10 cellular contexts compared by ENCODE assay signal in genomic region chr16:81817789-81818304, GRCh38. TPM values are rescaled to one million over a fixed set of nuclear protein-coding genes. Genes with fewer than 3 reads are reported as not detected.
DNase-seq lines count a peak whose midpoint lies in the region; ATAC-seq and FAIRE-seq lines count a peak whose summit lies in the region.
"Had no signal": no experiment of that assay in that cellular context is flagged by ENCODE, and none has a peak within 500 bp of the region (broad histone marks: within the 10 kb centered on the region; RNA-seq: fewer than 3 reads in every experiment).

No MANE protein-coding gene starts in this region.

- no peak overlapping the region for H3K27ac ChIP-seq in right cardiac atrium (ENCODE audit: low read length)
- H3K27ac ChIP-seq in effector memory CD4-positive, alpha-beta T cell (ENCODE audit: insufficient read depth, low read length, poor library complexity, severe bottlenecking): no peak overlapping the region
- H3K27ac ChIP-seq: C4-2B had no signal

- H3K36me3 ChIP-seq in effector memory CD4-positive, alpha-beta T cell (ENCODE audit: control insufficient read depth, insufficient read depth, low read length): no peaks in the 10 kb centered on the region

- H3K4me3 ChIP-seq in right cardiac atrium (ENCODE audit: low read length): no peak overlapping the region
- H3K4me3 ChIP-seq in effector memory CD4-positive, alpha-beta T cell (ENCODE audit: insufficient read depth, low read depth, low read length, poor library complexity, severe bottlenecking): no peak overlapping the region

- intact Hi-C loops in right cardiac atrium (cut with DNase I) (no loop called here), Right ventricle myocardium inferior (cut with DNase I) (no loop called here)

- DNase-seq in right cardiac atrium (no peak), Right ventricle myocardium inferior (ENCODE audit: missing footprints) (no peak), superior temporal gyrus (ENCODE audit: extremely low spot score) (no peak), HTR-8/SVneo (ENCODE audit: insufficient read length, low spot score) (no peak), NCI-H1930 (lab: John Stamatoyannopoulos, UW) (no peak)
- DNase-seq in T-helper 2 cell treated with Interferon-gamma antibody and Interleukin-4, amounts not matched to agents 5 μg/mL and 100 μg/mL, for 36 hours (ENCODE audit: low spot score): no peak
- DNase-seq in effector memory CD4-positive, alpha-beta T cell: no peak
- DNase-seq: activated CD8-positive, alpha-beta memory T cell treated with anti-CD3 and anti-CD28 coated beads, Interleukin-2, amount 50 U/mL, for 4 hours had no signal

- no peak overlapping the region for H3K4me3 Mint-ChIP-seq in T-helper 2 cell treated with Interferon-gamma antibody and Interleukin-4, amounts not matched to agents 5 μg/mL and 100 μg/mL, for 36 hours

- no peaks in the 10 kb centered on the region for H3K9me3 ChIP-seq in right cardiac atrium (ENCODE audit: control insufficient read depth, low read length)
- H3K9me3 ChIP-seq in effector memory CD4-positive, alpha-beta T cell (ENCODE audit: control insufficient read depth, low read length): no peaks in the 10 kb centered on the region

- H3K4me1 Mint-ChIP-seq in T-helper 2 cell treated with Interferon-gamma antibody and Interleukin-4, amounts not matched to agents 5 μg/mL and 100 μg/mL, for 36 hours (ENCODE audit: low read depth): peaks cover 6% of the 10 kb centered on the region

- no peaks in the 10 kb centered on the region for H3K27me3 ChIP-seq in right cardiac atrium (ENCODE audit: control insufficient read depth, insufficient read depth)
- no peaks in the 10 kb centered on the region for H3K27me3 ChIP-seq in effector memory CD4-positive, alpha-beta T cell (replicated peaks; ENCODE audit: control insufficient read depth, insufficient read depth, low read length, poor library complexity, severe bottlenecking)

- H3K4me1 ChIP-seq in right cardiac atrium (ENCODE audit: control insufficient read depth, insufficient read depth, low read length): peaks cover 6% of the 10 kb centered on the region
- H3K4me1 ChIP-seq in effector memory CD4-positive, alpha-beta T cell (ENCODE audit: control insufficient read depth, insufficient read depth, low read length, poor library complexity, severe bottlenecking): no peaks in the 10 kb centered on the region

- FAIRE-seq in HTR-8/SVneo (lab: Jason Lieb, UNC): no peak

- peak overlapping the region; percentile 28 for H3K27ac Mint-ChIP-seq in T-helper 2 cell treated with Interferon-gamma antibody and Interleukin-4, amounts not matched to agents 5 μg/mL and 100 μg/mL, for 36 hours

- peaks cover 7% of the 10 kb centered on the region for H3K27me3 Mint-ChIP-seq in T-helper 2 cell treated with Interferon-gamma antibody and Interleukin-4, amounts not matched to agents 5 μg/mL and 100 μg/mL, for 36 hours (ENCODE audit: low read depth)

- ATAC-seq in right cardiac atrium (peak; percentile 29 to 44), Right ventricle myocardium inferior (no peak), HG03175 (IDR thresholded peaks at IDR 0.05; ENCODE audit: unreplicated experiment) (peak; percentile 43)

- WGBS in right cardiac atrium: 38% methylated on average over 9 of the region's 9 CpGs

- H3K9me3 Mint-ChIP-seq in T-helper 2 cell treated with Interferon-gamma antibody and Interleukin-4, amounts not matched to agents 5 μg/mL and 100 μg/mL, for 36 hours: no peaks in the 10 kb centered on the region

- no peaks in the 10 kb centered on the region for H3K36me3 Mint-ChIP-seq in T-helper 2 cell treated with Interferon-gamma antibody and Interleukin-4, amounts not matched to agents 5 μg/mL and 100 μg/mL, for 36 hours (ENCODE audit: low read depth)

RNA-seq across cellular contexts. Expression of gene PLCG2, which starts 38.8 kb away (rescaled TPM):
- total RNA-seq in right cardiac atrium: 10 to 100 TPM in 2 of 4 donors, 1 to 10 TPM in 2; 8.1 to 18.3 (median 11.7) TPM
- 4.3 TPM for polyA plus RNA-seq in right cardiac atrium
- total RNA-seq in Right ventricle myocardium inferior: 6.9 TPM
